ENCODE assay signal across 8 cellular contexts in the genomic region with DNA sequence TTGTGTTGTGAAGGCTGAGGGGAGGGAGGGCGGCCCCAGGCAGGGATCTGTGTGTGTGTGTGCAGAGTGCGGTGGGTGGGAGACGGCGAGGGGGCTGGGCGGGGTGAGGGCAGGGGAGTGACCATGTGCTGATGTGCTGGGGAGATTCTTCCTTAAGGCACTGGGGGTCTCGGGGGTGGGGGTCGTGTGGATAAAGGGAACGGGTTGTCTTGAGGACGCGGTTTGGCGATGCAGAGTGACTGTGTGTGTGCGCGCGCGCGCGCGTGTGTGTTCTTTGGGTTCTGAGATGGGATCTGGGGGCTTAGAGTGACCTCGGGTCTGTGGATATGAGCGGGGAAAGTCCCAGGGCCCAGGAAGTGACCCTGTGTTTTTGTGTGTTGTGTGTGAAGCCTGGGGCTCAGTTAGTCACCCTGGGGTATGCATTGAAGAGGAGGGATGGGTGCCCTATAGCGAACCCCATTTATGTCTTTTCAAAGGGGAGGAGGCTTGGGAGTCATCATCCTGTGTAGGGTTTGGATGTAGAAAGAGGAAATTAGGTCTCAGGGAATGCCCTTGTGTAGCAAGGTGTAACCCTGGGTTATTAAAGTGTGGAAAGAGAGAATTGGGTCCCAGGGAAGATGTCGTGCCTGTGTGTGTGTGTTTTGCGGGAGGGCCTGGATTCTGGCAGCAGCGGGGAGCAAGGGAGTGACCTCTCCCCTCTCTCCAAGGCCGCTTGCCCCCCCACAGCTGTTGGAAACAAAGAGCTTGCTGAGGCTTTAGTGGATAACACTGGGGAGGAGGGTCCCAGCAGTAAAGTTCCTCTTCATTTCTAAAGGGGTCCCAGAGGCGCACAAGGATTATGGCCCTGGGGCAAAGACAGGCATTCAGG. TPM values are rescaled to one million over a fixed set of nuclear protein-coding genes. Genes with fewer than 3 reads are reported as not detected.
A peak's percentile ranks its signal among the peaks of the same experiment; 100 is the strongest.
DNase-seq lines count a peak whose midpoint lies in the region; ATAC-seq, FAIRE-seq and TF ChIP-seq lines count a peak whose summit lies in the region.
"Had no signal": no experiment of that assay in that cellular context is flagged by ENCODE, and none has a peak within 500 bp of the region (broad histone marks: within the 10 kb centered on the region; RNA-seq: fewer than 3 reads in every experiment).

No MANE protein-coding gene starts in this region.

- TF ChIP-seq CTCF in activated CD8-positive, alpha-beta T cell treated with anti-CD3 and anti-CD28 coated beads for 36 hours (IDR thresholded peaks at IDR 0.05): no peak

- H3K4me1 ChIP-seq in right cardiac atrium (ENCODE audit: control insufficient read depth, insufficient read depth, low read length): no peaks in the 10 kb centered on the region

- H3K27ac Mint-ChIP-seq in activated CD8-positive, alpha-beta T cell treated with anti-CD3 and anti-CD28 coated beads for 36 hours: no peak overlapping the region
- H3K27ac Mint-ChIP-seq in stimulated activated naive B cell treated with anti-CD40 and anti-IgM and Interleukin-4, amounts not matched to agents 10 μg/mL and 1 μg/mL and 100 μg/mL, for 72 hours: peak overlapping the region; percentile 42

- no peaks in the 10 kb centered on the region for H3K9me3 ChIP-seq in right cardiac atrium (ENCODE audit: control insufficient read depth, low read length)

- no peak for FAIRE-seq in HTR-8/SVneo (lab: Jason Lieb, UNC)

- no peaks in the 10 kb centered on the region for H3K9me3 Mint-ChIP-seq in activated CD8-positive, alpha-beta T cell treated with anti-CD3 and anti-CD28 coated beads for 36 hours
- H3K9me3 Mint-ChIP-seq in stimulated activated naive B cell treated with anti-CD40 and anti-IgM and Interleukin-4, amounts not matched to agents 10 μg/mL and 1 μg/mL and 100 μg/mL, for 72 hours: no peaks in the 10 kb centered on the region

- H3K4me3 ChIP-seq in right cardiac atrium (ENCODE audit: low read length): peak overlapping the region; percentile 95

- H3K27me3 ChIP-seq in right cardiac atrium (ENCODE audit: control insufficient read depth, insufficient read depth): no peaks in the 10 kb centered on the region

- H3K4me1 Mint-ChIP-seq in activated CD8-positive, alpha-beta T cell treated with anti-CD3 and anti-CD28 coated beads for 36 hours (ENCODE audit: low read depth): peaks cover 3% of the 10 kb centered on the region
- peaks cover 8 to 16% of the 10 kb centered on the region in 2 donors for H3K4me1 Mint-ChIP-seq in stimulated activated naive B cell treated with anti-CD40 and anti-IgM and Interleukin-4, amounts not matched to agents 10 μg/mL and 1 μg/mL and 100 μg/mL, for 72 hours

- 33% methylated on average over 26 of the region's 26 CpGs for WGBS in right cardiac atrium

- intact Hi-C loops in activated CD8-positive, alpha-beta T cell treated with anti-CD3 and anti-CD28 coated beads for 36 hours (cut with micrococcal nuclease): no loop called here
- intact Hi-C loops in right cardiac atrium (cut with DNase I): no loop called here

- POLR2A ChIA-PET in activated CD8-positive, alpha-beta T cell treated with anti-CD3 and anti-CD28 coated beads for 36 hours (lab: Charles Lee): no interaction called here

- peaks cover 27% of the 10 kb centered on the region for H3K27me3 Mint-ChIP-seq in activated CD8-positive, alpha-beta T cell treated with anti-CD3 and anti-CD28 coated beads for 36 hours
- H3K27me3 Mint-ChIP-seq in stimulated activated naive B cell treated with anti-CD40 and anti-IgM and Interleukin-4, amounts not matched to agents 10 μg/mL and 1 μg/mL and 100 μg/mL, for 72 hours: peaks cover 32 to 35% of the 10 kb centered on the region in 2 donors

- peak overlapping the region; percentile 46 for H3K4me3 Mint-ChIP-seq in activated CD8-positive, alpha-beta T cell treated with anti-CD3 and anti-CD28 coated beads for 36 hours
- H3K4me3 Mint-ChIP-seq in stimulated activated naive B cell treated with anti-CD40 and anti-IgM and Interleukin-4, amounts not matched to agents 10 μg/mL and 1 μg/mL and 100 μg/mL, for 72 hours: peak overlapping the region; percentile 54 to 87

- DNase-seq in HTR-8/SVneo (ENCODE audit: insufficient read length, low spot score) (peak; percentile 7), right cardiac atrium (no peak), NOMO-1 (lab: John Stamatoyannopoulos, UW; ENCODE audit: unreplicated experiment in 2 of 2) (no peak)
- peak; percentile 17 for DNase-seq in activated CD8-positive, alpha-beta T cell treated with anti-CD3 and anti-CD28 coated beads for 36 hours
- DNase-seq in stimulated activated naive B cell treated with anti-CD40 and anti-IgM and Interleukin-4, amounts not matched to agents 10 μg/mL and 1 μg/mL and 100 μg/mL, for 72 hours: no peak
- no peak for DNase-seq in activated effector memory CD4-positive, alpha-beta T cell treated with anti-CD3 and anti-CD28 coated beads, Interleukin-2, amount 50 U/mL, for 16 hours
- DNase-seq in stimulated activated CD4-positive, alpha-beta T cell treated with anti-CD3 and anti-CD28 coated beads, Interleukin-4, amount 100 ng/mL, for 4 hours: no peak

- ATAC-seq in activated CD8-positive, alpha-beta T cell treated with anti-CD3 and anti-CD28 coated beads for 36 hours: no peak
- peak in 1 of 2 donors; percentile 53 for ATAC-seq in right cardiac atrium
- ATAC-seq in stimulated activated naive B cell treated with anti-CD40 and anti-IgM and Interleukin-4, amounts not matched to agents 10 μg/mL and 1 μg/mL and 100 μg/mL, for 72 hours (replicated peaks): peak; percentile 14 to 38

- H3K27ac ChIP-seq in right cardiac atrium (ENCODE audit: low read length): no peak overlapping the region

- CTCF ChIA-PET in activated CD8-positive, alpha-beta T cell treated with anti-CD3 and anti-CD28 coated beads for 36 hours (lab: Charles Lee): no interaction called here

- no peaks in the 10 kb centered on the region for H3K36me3 Mint-ChIP-seq in activated CD8-positive, alpha-beta T cell treated with anti-CD3 and anti-CD28 coated beads for 36 hours (ENCODE audit: low read depth)
- no peaks in the 10 kb centered on the region for H3K36me3 Mint-ChIP-seq in stimulated activated naive B cell treated with anti-CD40 and anti-IgM and Interleukin-4, amounts not matched to agents 10 μg/mL and 1 μg/mL and 100 μg/mL, for 72 hours

RNA-seq across cellular contexts. Expression of gene TMEFF1, which starts 1.4 kb away (rescaled TPM):
- under 1 TPM; 0.68 to 0.78 TPM for total RNA-seq in activated CD8-positive, alpha-beta T cell treated with anti-CD3 and anti-CD28 coated beads for 36 hours
- under 1 TPM in 2 of 4 donors, not detected in 2; 0.15 to 0.34 TPM for total RNA-seq in right cardiac atrium
- polyA plus RNA-seq in right cardiac atrium: 0.02 TPM
- total RNA-seq: skeletal muscle tissue had no signal

RNA-seq across cellular contexts. Expression of gene MSANTD3, which starts 47.4 kb away (rescaled TPM):
- 10 to 100 TPM; 13.3 to 14.6 TPM for total RNA-seq in activated CD8-positive, alpha-beta T cell treated with anti-CD3 and anti-CD28 coated beads for 36 hours
- total RNA-seq in right cardiac atrium: 10 to 100 TPM; 19.7 to 26.7 (median 21.8) TPM
- 19.7 TPM for polyA plus RNA-seq in right cardiac atrium

Comparison
In these comparisons a context has a peak if more than half of its experiments do, and no peak if none do; other contexts are left out.
1. DNase-seq: peak in HTR-8/SVneo (single experiment) and activated CD8-positive, alpha-beta T cell treated with anti-CD3 and anti-CD28 coated beads for 36 hours (single experiment); none in right cardiac atrium (0 of 3), stimulated activated naive B cell treated with anti-CD40 and anti-IgM and Interleukin-4, amounts not matched to agents 10 μg/mL and 1 μg/mL and 100 μg/mL, for 72 hours (single experiment), activated effector memory CD4-positive, alpha-beta T cell treated with anti-CD3 and anti-CD28 coated beads, Interleukin-2, amount 50 U/mL, for 16 hours (single experiment), stimulated activated CD4-positive, alpha-beta T cell treated with anti-CD3 and anti-CD28 coated beads, Interleukin-4, amount 100 ng/mL, for 4 hours (0 of 2) and NOMO-1 (0 of 2).